ENCODE assay signal across 12 cellular contexts in the genomic region with DNA sequence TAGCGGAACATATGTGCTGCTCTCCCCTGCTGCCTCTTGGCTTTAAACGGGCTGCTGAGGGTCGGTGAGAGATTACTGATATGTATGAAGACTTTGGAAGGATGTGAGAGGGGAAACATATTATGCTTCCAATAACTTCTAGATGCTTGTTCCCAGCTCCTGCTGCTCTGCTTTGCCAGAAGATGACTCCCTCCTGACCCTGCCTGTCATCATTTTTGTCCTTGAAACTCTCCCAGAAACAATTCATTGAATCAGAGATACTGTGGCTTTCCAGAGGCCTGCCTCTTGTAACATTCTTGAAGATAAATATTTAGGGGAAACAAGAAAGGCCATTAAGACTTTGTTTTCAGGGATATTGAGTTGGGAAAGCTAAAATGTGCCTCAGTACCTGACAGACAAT.
DNase-seq lines count a peak whose midpoint lies in the region; TF ChIP-seq lines count a peak whose summit lies in the region.
"Had no signal": no experiment of that assay in that cellular context is flagged by ENCODE, and none has a peak within 500 bp of the region (broad histone marks: within the 10 kb centered on the region; RNA-seq: fewer than 3 reads in every experiment).

No MANE protein-coding gene starts in this region.

- no peak overlapping the region for H3K56ac ChIP-seq in H9 (ENCODE audit: insufficient read length, low read depth, low read length)

- H3K18ac ChIP-seq in H9 (ENCODE audit: insufficient read length, low read depth, low read length) = no peak overlapping the region

- H3K79me1 ChIP-seq in H9 (ENCODE audit: insufficient read depth, low read depth, low read length, poor library complexity, severe bottlenecking) = no peaks in the 10 kb centered on the region

- no peak overlapping the region for H2AK5ac ChIP-seq in H9 (ENCODE audit: insufficient read length, low read length)

- H3K4ac ChIP-seq in H9 (ENCODE audit: low read depth, low read length) = no peak overlapping the region

- no peak for TF ChIP-seq CTCF in ovary (IDR thresholded peaks at IDR 0.05)
- TF ChIP-seq CTCF in H9 (conservative IDR thresholded peaks at IDR 0.05) = no peak

- H3K4me2 ChIP-seq in H9 (ENCODE audit: insufficient read depth, insufficient read length, low read length) = no peak overlapping the region

- H3K4me1 ChIP-seq in ovary (ENCODE audit: insufficient read depth) = no peaks in the 10 kb centered on the region
- H3K4me1 ChIP-seq in H9 (ENCODE audit: insufficient read depth, low read length) = no peaks in the 10 kb centered on the region

- H3K27me3 Mint-ChIP-seq in H9 (ENCODE audit: low read depth) = no peaks in the 10 kb centered on the region
- H3K27me3 Mint-ChIP-seq: B cell had no signal

- no peaks in the 10 kb centered on the region for H3K23me2 ChIP-seq in H9 (ENCODE audit: insufficient read length, low read depth, low read length, poor library complexity, severe bottlenecking)

- DNase-seq in NCI-H446 treated with DMSO at 0.1 percent for 48 hours (lab: John Stamatoyannopoulos, UW) (peak; percentile 37), ovary (peak in 4 of 5 donors; percentile 32 to 62 (median 39)), H9 (no peak), NCI-H2107 (lab: John Stamatoyannopoulos, UW) (no peak), DMS53 (lab: John Stamatoyannopoulos, UW) (no peak)
- DNase-seq: Calu3; CD8-positive, alpha-beta T cell; HCEC 1CT had no signal

- no peak overlapping the region for H2BK15ac ChIP-seq in H9 (ENCODE audit: low read depth, low read length)

- H3K4me3 Mint-ChIP-seq in H9 = no peak overlapping the region
- H3K4me3 Mint-ChIP-seq: B cell; CD8-positive, alpha-beta T cell had no signal

- no peak for TF ChIP-seq EP300 in ovary (IDR thresholded peaks at IDR 0.05)

- no peaks in the 10 kb centered on the region for H3K27me3 ChIP-seq in ovary
- no peaks in the 10 kb centered on the region for H3K27me3 ChIP-seq in H9 (ENCODE audit: insufficient read depth, low read length)
- H3K27me3 ChIP-seq: BLaER1 treated with 17β-estradiol and CSF1 and Interleukin-3, amounts not matched to agents 10 nM and 100 nM had no signal

- peak overlapping the region; percentile 24 for H3K27ac ChIP-seq in angular gyrus (ENCODE audit: low read depth, low read length)
- no peak overlapping the region for H3K27ac ChIP-seq in ovary
- H3K27ac ChIP-seq in H9 (ENCODE audit: insufficient read length, low read depth, low read length) = no peak overlapping the region
- H3K27ac ChIP-seq: BLaER1 treated with 17β-estradiol and CSF1 and Interleukin-3, amounts not matched to agents 10 nM and 100 nM; HL-60 had no signal

- no peak overlapping the region for H3K14ac ChIP-seq in H9 (ENCODE audit: insufficient read depth, low read length)

- H2BK120ac ChIP-seq in H9 (ENCODE audit: low read depth, low read length, poor library complexity, severe bottlenecking) = no peak overlapping the region

- no peak overlapping the region for H4K5ac ChIP-seq in H9 (ENCODE audit: insufficient read length, low read depth, low read length)

- peaks cover 5 to 53% of the 10 kb centered on the region in 2 experiments for H3K9me3 Mint-ChIP-seq in H9

- no peaks in the 10 kb centered on the region for H3K4me1 Mint-ChIP-seq in H9
- H3K4me1 Mint-ChIP-seq: B cell had no signal

- no peaks in the 10 kb centered on the region for H4K20me1 ChIP-seq in H9 (ENCODE audit: control insufficient read depth, insufficient read depth, insufficient read length)
- H4K20me1 ChIP-seq: BLaER1 treated with 17β-estradiol and CSF1 and Interleukin-3, amounts not matched to agents 10 nM and 100 nM had no signal

- no peaks in the 10 kb centered on the region for H3K79me2 ChIP-seq in H9 (ENCODE audit: insufficient read depth, low read length)

- no peak overlapping the region for H3K4me3 ChIP-seq in ovary
- H3K4me3 ChIP-seq: BLaER1 treated with 17β-estradiol and CSF1 and Interleukin-3, amounts not matched to agents 10 nM and 100 nM had no signal

- TF ChIP-seq POLR2A in ovary (IDR thresholded peaks at IDR 0.05) = no peak

- H3K27ac Mint-ChIP-seq in H9 = no peak overlapping the region
- H3K27ac Mint-ChIP-seq: B cell; CD8-positive, alpha-beta T cell had no signal

- H4K8ac ChIP-seq in H9 (replicated peaks; ENCODE audit: insufficient read length, low read depth, low read length) = no peak overlapping the region

- intact Hi-C loops in ovary (cut with DNase I) = no loop called here

- H2BK20ac ChIP-seq in H9 (ENCODE audit: low read depth, low read length, poor library complexity, severe bottlenecking) = no peak overlapping the region

- no peak overlapping the region for H2BK12ac ChIP-seq in H9 (ENCODE audit: insufficient read length, low read depth, low read length)

- no peak overlapping the region for H2AFZ ChIP-seq in H9 (ENCODE audit: low read length)

- H3K9me3 ChIP-seq in ovary (no peaks in the 10 kb centered on the region), H9 (ENCODE audit: control insufficient read depth, low read depth, low read length) (no peaks in the 10 kb centered on the region)

- H3K23ac ChIP-seq in H9 (ENCODE audit: insufficient read length, low read depth, low read length) = no peak overlapping the region

- WGBS in ovary, 3 donors = 5 to 22% (median 9%) methylated on average over 3 of the region's 3 CpGs
- no CpG with 5 or more reads among the region's 3 CpGs for WGBS in H9 (ENCODE audit: extremely low coverage, insufficient read length, low lambda C conversion rate)

- H3K36me3 ChIP-seq in ovary = no peaks in the 10 kb centered on the region
- H3K36me3 ChIP-seq: BLaER1 treated with 17β-estradiol and CSF1 and Interleukin-3, amounts not matched to agents 10 nM and 100 nM had no signal

- H3K9ac ChIP-seq in H9 (ENCODE audit: extremely low read depth, insufficient read length, low read length) = no peak overlapping the region
- H3K9ac ChIP-seq: BLaER1 treated with 17β-estradiol and CSF1 and Interleukin-3, amounts not matched to agents 10 nM and 100 nM had no signal

- H3K36me3 Mint-ChIP-seq in H9 (ENCODE audit: insufficient read depth in 1 of 3, low read depth in 3 of 3) = peaks cover 0 to 9% (median 2%) of the 10 kb centered on the region in 3 experiments; a peak in 2 of 7 replicates
- H3K36me3 Mint-ChIP-seq: CD8-positive, alpha-beta T cell had no signal

- no peak overlapping the region for H3T11ph ChIP-seq in H9 (ENCODE audit: low read length)

- no peak overlapping the region for H4K91ac ChIP-seq in H9 (ENCODE audit: insufficient read length, low read depth, low read length)

- H2BK5ac ChIP-seq in H9 (ENCODE audit: insufficient read length, low read length) = no peak overlapping the region

Comparison
In these comparisons a context has a peak if more than half of its experiments do, and no peak if none do; other contexts are left out.
1. DNase-seq: peak in NCI-H446 treated with DMSO at 0.1 percent for 48 hours (single experiment) and ovary (4 of 5); none in H9 (single experiment), NCI-H2107 (single experiment) and DMS53 (single experiment).